ENCODE assay signal across 8 cellular contexts in the genomic region with DNA sequence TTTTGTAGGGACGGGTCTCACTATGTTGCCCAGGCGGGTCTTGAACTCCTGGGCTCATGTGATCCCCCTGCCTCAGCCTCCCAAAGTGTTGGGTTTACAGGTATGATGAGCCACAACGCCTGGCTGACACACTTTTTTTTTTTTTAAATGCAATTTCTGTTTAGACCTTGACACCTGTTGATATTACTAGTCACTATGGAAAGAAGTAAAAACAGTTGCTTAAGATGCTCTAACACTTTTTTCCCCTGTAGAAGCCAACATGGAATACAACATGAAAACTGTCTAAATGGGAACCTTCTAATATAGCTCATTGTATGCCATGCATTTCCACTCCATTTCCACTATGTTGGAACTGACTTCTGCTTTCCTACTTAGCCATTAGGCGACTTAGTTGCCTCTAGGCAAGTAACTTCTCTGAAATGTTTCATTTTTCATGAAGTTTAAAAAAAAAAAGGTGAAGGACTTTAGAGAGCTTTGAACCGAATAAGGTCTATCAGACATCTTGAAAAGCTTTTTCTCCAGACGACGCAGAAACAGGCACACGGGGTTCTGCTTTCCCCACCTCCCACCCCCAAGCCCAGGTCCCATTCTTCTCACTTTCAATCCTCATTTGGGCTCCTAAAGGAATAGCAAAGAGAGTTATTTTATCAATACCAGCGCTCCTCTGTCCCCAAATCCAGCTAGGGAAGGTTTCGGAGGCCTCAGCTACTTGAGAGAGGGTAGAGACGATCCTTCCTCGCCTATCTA. TPM values are rescaled to one million over a fixed set of nuclear protein-coding genes. Genes with fewer than 3 reads are reported as not detected.
A peak's percentile ranks its signal among the peaks of the same experiment; 100 is the strongest.
DNase-seq lines count a peak whose midpoint lies in the region; ATAC-seq and TF ChIP-seq lines count a peak whose summit lies in the region.

No MANE protein-coding gene starts in this region.

- H3K27me3 Mint-ChIP-seq in neural crest cell (ENCODE audit: low read depth), result no peaks in the 10 kb centered on the region

- H3K27ac ChIP-seq in esophagus (ENCODE audit: low read depth in 2 of 2, low read length in 1 of 2), result peak overlapping the region; percentile 99

- no peaks in the 10 kb centered on the region for H3K9me3 Mint-ChIP-seq in neural crest cell

- H3K4me3 ChIP-seq in GM12864 (ENCODE audit: low read depth, low read length) (peak overlapping the region; percentile 85), esophagus (ENCODE audit: low read depth in 1 of 2, low read length in 2 of 2) (peak overlapping the region; percentile 95 to 96)

- no peaks in the 10 kb centered on the region for H3K36me3 Mint-ChIP-seq in neural crest cell (ENCODE audit: low read depth)

- 15 to 17% methylated on average over 12 of the region's 12 CpGs for WGBS in esophagus, 2 donors

- no peak for TF ChIP-seq CTCF in GM12864 (IDR thresholded peaks at IDR 0.05; ENCODE audit: low read depth, low read length, missing control alignments)
- TF ChIP-seq CTCF in neural crest cell (conservative IDR thresholded peaks at IDR 0.05), result no peak

- no peak for DNase-seq in GM12864 (ENCODE audit: low read depth)
- DNase-seq in SKM-1 (lab: John Stamatoyannopoulos, UW; ENCODE audit: unreplicated experiment), result peak; percentile 36
- no peak for DNase-seq in neural crest cell (ENCODE audit: low read depth, low spot score)
- no peak for DNase-seq in GM19238 (ENCODE audit: insufficient read length, low spot score)
- no peak for DNase-seq in DMS153 (lab: John Stamatoyannopoulos, UW)
- no peak for DNase-seq in activated CD4-positive, alpha-beta T cell treated with anti-CD3 and anti-CD28 coated beads for 48 hours

- H3K4me3 Mint-ChIP-seq in neural crest cell, result peak overlapping the region; percentile 96

- no peaks in the 10 kb centered on the region for H3K27me3 ChIP-seq in esophagus (ENCODE audit: control insufficient read depth in 1 of 2, insufficient read depth in 2 of 2, low read length in 2 of 2)

- H3K4me1 Mint-ChIP-seq in neural crest cell, result peaks cover 33% of the 10 kb centered on the region

- H3K27ac Mint-ChIP-seq in neural crest cell (ENCODE audit: unreplicated experiment), result peak overlapping the region; percentile 99

- ATAC-seq in HG02571 (IDR thresholded peaks at IDR 0.05; ENCODE audit: unreplicated experiment), result peak; percentile 1

- H3K4me1 ChIP-seq in esophagus (ENCODE audit: control insufficient read depth in 2 of 2, insufficient read depth in 2 of 2, low read length in 1 of 2), result no peaks in the 10 kb centered on the region

- H3K36me3 ChIP-seq in esophagus (ENCODE audit: control insufficient read depth in 2 of 2, insufficient read depth in 2 of 2, low read length in 1 of 2), result no peaks in the 10 kb centered on the region

- no peaks in the 10 kb centered on the region for H3K9me3 ChIP-seq in esophagus (ENCODE audit: control insufficient read depth in 2 of 2, insufficient read depth in 1 of 2, low read depth in 1 of 2, low read length in 1 of 2)

RNA-seq across cellular contexts. Expression of a gene that starts 0.6 kb away (rescaled TPM):
- polyA plus RNA-seq in esophagus, result 10 to 100 TPM in 1 of 2 donors, 1 to 10 TPM in 1; 7.0 to 17.9 TPM
- total RNA-seq in neural crest cell, result 61.2 and 62.7 TPM in 2 replicates
